In the genomic region with DNA sequence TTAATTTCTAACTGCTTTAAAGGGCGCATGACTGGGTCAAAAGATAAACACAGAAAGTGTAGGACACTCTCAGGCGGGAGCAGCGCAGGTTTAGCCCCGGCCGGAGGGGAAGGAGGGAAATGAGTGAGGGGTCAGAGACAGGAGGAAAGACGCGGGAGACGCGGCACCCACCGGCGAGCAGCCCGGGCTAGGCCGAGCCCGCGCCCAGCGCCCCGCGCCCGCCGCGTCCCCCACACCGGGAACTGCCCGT, we compare ENCODE assay signal across 8 cellular contexts. TPM values are rescaled to one million over a fixed set of nuclear protein-coding genes. Genes with fewer than 3 reads are reported as not detected.
A peak's percentile ranks its signal among the peaks of the same experiment; 100 is the strongest.
DNase-seq lines count a peak whose midpoint lies in the region; ATAC-seq and TF ChIP-seq lines count a peak whose summit lies in the region.

No MANE protein-coding gene starts in this region.

- H3K9me3 ChIP-seq in RWPE2 (ENCODE audit: severe bottlenecking) (no peaks in the 10 kb centered on the region), skeletal muscle satellite cell (replicated peaks; ENCODE audit: low read length) (no peaks in the 10 kb centered on the region)

- peak overlapping the region; percentile 86 for H3K9ac ChIP-seq in skeletal muscle satellite cell (ENCODE audit: low read depth, low read length)

- peak overlapping the region; percentile 75 for H3K27ac ChIP-seq in RWPE2 (ENCODE audit: poor library complexity, severe bottlenecking)

- peak overlapping the region; percentile 95 for H3K4me2 ChIP-seq in skeletal muscle satellite cell (ENCODE audit: low read length)

- H3K4me1 ChIP-seq in RWPE2 (ENCODE audit: insufficient read depth, poor library complexity, severe bottlenecking) (peaks cover 7% of the 10 kb centered on the region), skeletal muscle satellite cell (ENCODE audit: control insufficient read depth, insufficient read depth, low read length) (peaks cover 17% of the 10 kb centered on the region)

- no peaks in the 10 kb centered on the region for H3K36me3 ChIP-seq in RWPE2 (ENCODE audit: low read depth)
- no peaks in the 10 kb centered on the region for H3K36me3 ChIP-seq in skeletal muscle satellite cell (ENCODE audit: insufficient read depth, low read length)

- TF ChIP-seq CTCF in RWPE2 (IDR thresholded peaks at IDR 0.05; ENCODE audit: poor library complexity, severe bottlenecking) = no peak
- no peak for TF ChIP-seq CTCF in foreskin fibroblast (IDR thresholded peaks at IDR 0.05; ENCODE audit: low read depth, low read length)

- peak; percentile 45 for DNase-seq in ACHN
- no peak for DNase-seq in RWPE2 (ENCODE audit: low spot score)
- no peak for DNase-seq in foreskin fibroblast
- DNase-seq in stimulated activated naive CD4-positive, alpha-beta T cell (lab: John Stamatoyannopoulos, UW) = no peak
- DNase-seq in COLO829 (ENCODE audit: low spot score) = no peak
- no peak for DNase-seq in AG08396 (ENCODE audit: low spot score)

- ATAC-seq in GM19351 (IDR thresholded peaks at IDR 0.05; ENCODE audit: unreplicated experiment) = peak; percentile 32
- peak; percentile 30 for ATAC-seq in RWPE2 (ENCODE audit: low read depth)

- H3K27me3 ChIP-seq in RWPE2 (ENCODE audit: insufficient read depth, poor library complexity, severe bottlenecking) (no peaks in the 10 kb centered on the region), skeletal muscle satellite cell (ENCODE audit: control insufficient read depth, insufficient read depth, low read length) (no peaks in the 10 kb centered on the region)

- H3K4me3 ChIP-seq in RWPE2 (ENCODE audit: severe bottlenecking) = peak overlapping the region; percentile 77
- peak overlapping the region; percentile 67 to 73 for H3K4me3 ChIP-seq in foreskin fibroblast (ENCODE audit: low read depth in 1 of 2, low read length in 2 of 2)
- H3K4me3 ChIP-seq in skeletal muscle satellite cell (ENCODE audit: low read length) = peak overlapping the region; percentile 88

- in situ Hi-C loops in ACHN (cut with HindIII; ENCODE audit: low pct_ligation_motif_present, low pct_unique_long_range_greater_than_20kb, low sequenced_read_pairs) = no loop called here

RNA-seq across cellular contexts. Expression of gene GXYLT1, which starts 0.6 kb away (rescaled TPM):
- 9.6 and 14.2 TPM in 2 replicates for total RNA-seq in skeletal muscle satellite cell (2012; rRNA removed)
